ENCODE assay signal across 19 cellular contexts in genomic region chr6:170162771-170163404, GRCh38.
DNase-seq lines count a peak whose midpoint lies in the region; ATAC-seq and TF ChIP-seq lines count a peak whose summit lies in the region.
"Had no signal": no experiment of that assay in that cellular context is flagged by ENCODE, and none has a peak within 500 bp of the region (broad histone marks: within the 10 kb centered on the region; RNA-seq: fewer than 3 reads in every experiment).

No MANE protein-coding gene starts in this region.

- CTCF ChIA-PET in HEK293T (lab: Yijun Ruan, JAX): no interaction called here
- CTCF ChIA-PET in CD4-positive, alpha-beta memory T cell (lab: Charles Lee; ENCODE audit: partially characterized antibody): interaction anchor here (0.6 kb wide), 1 partner anchor 74 kb away, joined by 3 read pairs; no protein-coding TSS in a partner anchor

- peaks cover 8% of the 10 kb centered on the region for H3K4me1 Mint-ChIP-seq in activated naive CD4-positive, alpha-beta T cell treated with anti-CD3 and anti-CD28 coated beads, Interleukin-2, amount 50 U/mL, for 24 hours
- H3K4me1 Mint-ChIP-seq in immature natural killer cell: peaks cover 20 to 25% of the 10 kb centered on the region in 2 donors
- H3K4me1 Mint-ChIP-seq in CD4-positive, alpha-beta memory T cell: no peaks in the 10 kb centered on the region

- H3K4me1 ChIP-seq in spleen: peaks cover 0 to 7% (median 0%) of the 10 kb centered on the region in 6 donors
- peaks cover 2% of the 10 kb centered on the region for H3K4me1 ChIP-seq in CD4-positive, alpha-beta memory T cell (ENCODE audit: insufficient read depth, low read length)
- H3K4me1 ChIP-seq: upper lobe of right lung had no signal

- H3K9me3 ChIP-seq in spleen: peaks cover 0 to 13% (median 0%) of the 10 kb centered on the region in 8 donors
- H3K9me3 ChIP-seq in CD4-positive, alpha-beta memory T cell (ENCODE audit: control insufficient read depth in 1 of 2, low read length in 2 of 2): no peaks in the 10 kb centered on the region
- H3K9me3 ChIP-seq: ovary, right atrium auricular region, upper lobe of right lung had no signal

- 75 to 82% (median 77%) methylated on average over 19 of the region's 19 CpGs for whole genome bisulfite sequencing in spleen, 5 donors

- no peaks in the 10 kb centered on the region for H3K36me3 ChIP-seq in spleen
- no peaks in the 10 kb centered on the region for H3K36me3 ChIP-seq in CD4-positive, alpha-beta memory T cell (ENCODE audit: insufficient read depth, low read length)
- H3K36me3 ChIP-seq: ovary, right atrium auricular region, upper lobe of right lung had no signal

- H3K9me3 Mint-ChIP-seq in activated naive CD4-positive, alpha-beta T cell treated with anti-CD3 and anti-CD28 coated beads, Interleukin-2, amount 50 U/mL, for 24 hours: no peaks in the 10 kb centered on the region
- H3K9me3 Mint-ChIP-seq in immature natural killer cell: peaks cover 0 to 3% (median 0%) of the 10 kb centered on the region in 6 donors
- H3K9me3 Mint-ChIP-seq in CD4-positive, alpha-beta memory T cell: peaks cover 0 to 4% (median 0%) of the 10 kb centered on the region in 8 donors
- H3K9me3 Mint-ChIP-seq: activated T-helper 2 cell treated with anti-CD3 and anti-CD28 coated beads, Interferon-gamma antibody, Interleukin-2, Interleukin-4, amounts not matched to agents 10 μg/mL and 5 μg/mL and 100 μg/mL, durations not matched to agents 14 hours and 24 hours and 36 hours had no signal

- no peaks in the 10 kb centered on the region for H3K36me3 Mint-ChIP-seq in activated naive CD4-positive, alpha-beta T cell treated with anti-CD3 and anti-CD28 coated beads, Interleukin-2, amount 50 U/mL, for 24 hours
- H3K36me3 Mint-ChIP-seq in immature natural killer cell: no peaks in the 10 kb centered on the region
- H3K36me3 Mint-ChIP-seq in CD4-positive, alpha-beta memory T cell: no peaks in the 10 kb centered on the region

- peaks cover 2% of the 10 kb centered on the region for H3K27me3 Mint-ChIP-seq in activated naive CD4-positive, alpha-beta T cell treated with anti-CD3 and anti-CD28 coated beads, Interleukin-2, amount 50 U/mL, for 24 hours
- H3K27me3 Mint-ChIP-seq in immature natural killer cell (ENCODE audit: low read depth in 3 of 3): peaks cover 3 to 11% (median 7%) of the 10 kb centered on the region in 3 donors
- peaks cover 1 to 3% of the 10 kb centered on the region in 2 donors for H3K27me3 Mint-ChIP-seq in CD4-positive, alpha-beta memory T cell

- peaks cover 0 to 34% (median 0%) of the 10 kb centered on the region in 7 donors for H3K27me3 ChIP-seq in spleen (replicated peaks in 1 of 7)
- no peaks in the 10 kb centered on the region for H3K27me3 ChIP-seq in CD4-positive, alpha-beta memory T cell (ENCODE audit: insufficient read depth, low read length)
- H3K27me3 ChIP-seq: ovary, right atrium auricular region, upper lobe of right lung had no signal

- peak overlapping the region; percentile 6 for H3K27ac Mint-ChIP-seq in activated naive CD4-positive, alpha-beta T cell treated with anti-CD3 and anti-CD28 coated beads, Interleukin-2, amount 50 U/mL, for 24 hours
- peak overlapping the region in 3 of 6 donors; percentile 21 to 71 (median 41) for H3K27ac Mint-ChIP-seq in immature natural killer cell
- no peak overlapping the region for H3K27ac Mint-ChIP-seq in CD4-positive, alpha-beta memory T cell
- H3K27ac Mint-ChIP-seq: activated T-helper 2 cell treated with anti-CD3 and anti-CD28 coated beads, Interferon-gamma antibody, Interleukin-2, Interleukin-4, amounts not matched to agents 10 μg/mL and 5 μg/mL and 100 μg/mL, durations not matched to agents 14 hours and 24 hours and 36 hours had no signal

- TF ChIP-seq POLR2A in spleen (IDR thresholded peaks at IDR 0.05): no peak

- no peak overlapping the region for H3K4me3 ChIP-seq in spleen
- H3K4me3 ChIP-seq in CD4-positive, alpha-beta memory T cell (ENCODE audit: low read length in 2 of 2): no peak overlapping the region
- H3K4me3 ChIP-seq: ovary, right atrium auricular region, upper lobe of right lung had no signal

- POLR2A ChIA-PET in HEK293T (lab: Yijun Ruan, JAX): no interaction called here
- POLR2A ChIA-PET in CD4-positive, alpha-beta memory T cell (lab: Charles Lee; ENCODE audit: partially characterized antibody): no interaction called here

- H3K27ac ChIP-seq in spleen: no peak overlapping the region
- H3K27ac ChIP-seq in CD4-positive, alpha-beta memory T cell (ENCODE audit: low read depth, low read length): no peak overlapping the region
- H3K27ac ChIP-seq: ovary, right atrium auricular region, upper lobe of right lung had no signal

- no peak for ATAC-seq in GM21723 (IDR thresholded peaks at IDR 0.05; ENCODE audit: unreplicated experiment)
- ATAC-seq: upper lobe of right lung had no signal

- TF ChIP-seq CTCF in spleen (IDR thresholded peaks at IDR 0.05 in 8 of 11, conservative IDR thresholded peaks at IDR 0.05 in 3 of 11): no peak

- intact Hi-C loops in spleen (cut with DNase I; ENCODE audit: low total_unique reads): no loop called here
- intact Hi-C loops in CD4-positive, alpha-beta memory T cell (cut with micrococcal nuclease): no loop called here

- DNase-seq in activated naive CD4-positive, alpha-beta T cell treated with Interleukin-2 at 50 U/mL for 16 hours: no peak
- DNase-seq in NOMO-1 treated with DMSO at 0.1 percent for 48 hours (lab: John Stamatoyannopoulos, UW; ENCODE audit: unreplicated experiment) (peak; percentile 70), immature natural killer cell (no peak), spleen (peak; percentile 62), HEK293T (ENCODE audit: extremely low spot score) (no peak)
- DNase-seq in CD4-positive, alpha-beta memory T cell: no peak
- DNase-seq: activated CD4-positive, alpha-beta T cell treated with anti-CD3 and anti-CD28 coated beads for 48 hours; amygdala; C1 segment of cervical spinal cord; cortex of kidney; mammary epithelial cell; NCI-H1694 treated with DMSO at 0.1 percent for 48 hours; NCI-H69; upper lobe of right lung had no signal

- no peak overlapping the region for H3K4me3 Mint-ChIP-seq in activated naive CD4-positive, alpha-beta T cell treated with anti-CD3 and anti-CD28 coated beads, Interleukin-2, amount 50 U/mL, for 24 hours
- peak overlapping the region; percentile 52 to 77 (median 62) for H3K4me3 Mint-ChIP-seq in immature natural killer cell
- H3K4me3 Mint-ChIP-seq in CD4-positive, alpha-beta memory T cell: peak overlapping the region in 2 of 8 donors; percentile 29 to 30

TF ChIP-seq in HEK293T, 16 proteins besides CTCF, POLR2A, EP300 and RAD21:
- no peak for TF ChIP-seq ARNT (IDR thresholded peaks at IDR 0.05)
- no peak for TF ChIP-seq TARDBP (IDR thresholded peaks at IDR 0.05)
- TF ChIP-seq NFRKB (IDR thresholded peaks at IDR 0.05): no peak
- TF ChIP-seq HDGF (IDR thresholded peaks at IDR 0.05; ENCODE audit: borderline replicate concordance): no peak
- TF ChIP-seq FOXK2 (IDR thresholded peaks at IDR 0.05): no peak
- TF ChIP-seq SP1 (IDR thresholded peaks at IDR 0.05): no peak
- TF ChIP-seq BHLHE40 (IDR thresholded peaks at IDR 0.05; ENCODE audit: borderline replicate concordance): no peak
- TF ChIP-seq L3MBTL2 (conservative IDR thresholded peaks at IDR 0.05): no peak
- no peak for TF ChIP-seq SUZ12 (IDR thresholded peaks at IDR 0.05)
- no peak for TF ChIP-seq CTBP1 (IDR thresholded peaks at IDR 0.05; ENCODE audit: borderline replicate concordance)
- TF ChIP-seq ZNF384 (IDR thresholded peaks at IDR 0.05): no peak
- TF ChIP-seq FOXM1 (IDR thresholded peaks at IDR 0.05; ENCODE audit: borderline replicate concordance): no peak
- no peak for TF ChIP-seq LEF1 (IDR thresholded peaks at IDR 0.05; ENCODE audit: borderline replicate concordance)
- no peak for TF ChIP-seq PKNOX1 (IDR thresholded peaks at IDR 0.05)
- TF ChIP-seq ELF4 (IDR thresholded peaks at IDR 0.05): no peak
- TF ChIP-seq FOXA1 (IDR thresholded peaks at IDR 0.05): no peak
TF ChIP-seq in HEK293T: peak in this region for 0.

Comparison
In these comparisons a context has a peak if more than half of its experiments do, and no peak if none do; other contexts are left out.
1. DNase-seq: peak in NOMO-1 treated with DMSO at 0.1 percent for 48 hours (single experiment) and spleen (single experiment); none in activated naive CD4-positive, alpha-beta T cell treated with Interleukin-2 at 50 U/mL for 16 hours (single experiment), immature natural killer cell (0 of 3), HEK293T (single experiment) and CD4-positive, alpha-beta memory T cell (0 of 5).